ENCODE assay signal across 8 cellular contexts in genomic region chr6:149140137-149140909, GRCh38.
DNase-seq lines count a peak whose midpoint lies in the region; ATAC-seq lines count a peak whose summit lies in the region.

No MANE protein-coding gene starts in this region.

- no peaks in the 10 kb centered on the region for H3K36me3 ChIP-seq in aorta (ENCODE audit: control insufficient read depth in 1 of 2, insufficient read depth in 2 of 2, low read length in 1 of 2)

- peak; percentile 72 for ATAC-seq in GM19395 (IDR thresholded peaks at IDR 0.05; ENCODE audit: unreplicated experiment)
- ATAC-seq in HG03378 (IDR thresholded peaks at IDR 0.05; ENCODE audit: unreplicated experiment) = peak; percentile 65
- ATAC-seq in aorta (ENCODE audit: low FRiP score) = no peak

- intact Hi-C loops in aorta (cut with DNase I) = no loop called here

- no peaks in the 10 kb centered on the region for H3K4me1 ChIP-seq in aorta (ENCODE audit: control insufficient read depth in 1 of 2, insufficient read depth in 2 of 2, low read length in 2 of 2)

- H3K9me3 ChIP-seq in aorta (ENCODE audit: control insufficient read depth, low read length) = peaks cover 2% of the 10 kb centered on the region

- 59 to 60% methylated on average over 12 of the region's 12 CpGs for WGBS in aorta, 2 donors

- no peak overlapping the region for H3K27ac ChIP-seq in aorta (ENCODE audit: low read depth in 1 of 2, low read length in 2 of 2)

- no peak overlapping the region for H3K4me3 ChIP-seq in aorta (ENCODE audit: low read length in 2 of 2)

- DNase-seq in activated T-helper 1 cell treated with Interleukin-2 at 50 U/mL for 16 hours (ENCODE audit: low read depth) (peak; percentile 18), aorta (no peak), nucleus accumbens (lab: John Stamatoyannopoulos, UW) (no peak), NCI-H1105 (lab: John Stamatoyannopoulos, UW) (no peak), NCI-H1092 (lab: John Stamatoyannopoulos, UW) (no peak)
- DNase-seq in stimulated activated CD4-positive, alpha-beta T cell treated with anti-CD3 and anti-CD28 coated beads, Interleukin-15, amount 100 ng/mL, for 24 hours = peak; percentile 67

- H3K27me3 ChIP-seq in aorta (ENCODE audit: control insufficient read depth in 1 of 2, insufficient read depth in 2 of 2, low read length in 1 of 2) = no peaks in the 10 kb centered on the region

Comparison
In these comparisons a context has a peak if more than half of its experiments do, and no peak if none do; other contexts are left out.
1. DNase-seq: peak in activated T-helper 1 cell treated with Interleukin-2 at 50 U/mL for 16 hours (single experiment) and stimulated activated CD4-positive, alpha-beta T cell treated with anti-CD3 and anti-CD28 coated beads, Interleukin-15, amount 100 ng/mL, for 24 hours (single experiment); none in aorta (0 of 2), nucleus accumbens (0 of 56), NCI-H1105 (single experiment) and NCI-H1092 (single experiment).